9 cellular contexts compared by ENCODE assay signal in genomic region chr7:74405191-74405898, GRCh38. TPM values are rescaled to one million over a fixed set of nuclear protein-coding genes. Genes with fewer than 3 reads are reported as not detected.
DNase-seq lines count a peak whose midpoint lies in the region; ATAC-seq, FAIRE-seq and TF ChIP-seq lines count a peak whose summit lies in the region.
"Had no signal": no experiment of that assay in that cellular context is flagged by ENCODE, and none has a peak within 500 bp of the region (broad histone marks: within the 10 kb centered on the region; RNA-seq: fewer than 3 reads in every experiment).

No MANE protein-coding gene starts in this region.

- 82% methylated on average over 28 of the region's 31 CpGs for WGBS in A549 (ENCODE audit: missing lambda C conversion rate)
- WGBS in heart left ventricle, 4 donors: 64 to 70% (median 64%) methylated on average over 24 to 31 of the region's 31 CpGs

- H3K27me3 ChIP-seq in Panc1 (ENCODE audit: control insufficient read depth, insufficient read depth, low read length): no peaks in the 10 kb centered on the region
- H3K27me3 ChIP-seq in heart left ventricle: no peaks in the 10 kb centered on the region

- intact Hi-C loops in Panc1 (cut with micrococcal nuclease; ENCODE audit: unreplicated experiment): no loop called here
- intact Hi-C loops in heart left ventricle (cut with DNase I): loop anchor here in 1 of 10 donors (10.0 kb wide), 1 partner anchor 541 kb away; the partner anchor contains the start of gene TMEM270

- H3K4me3 ChIP-seq in A549 (no peak overlapping the region), Panc1 (ENCODE audit: low read depth in 2 of 2, low read length in 2 of 2) (no peak overlapping the region), heart left ventricle (no peak overlapping the region)

- BruUV-seq in Panc1 (replicated peaks; lab: Mats Ljungman, UMichigan): no TSS peak

- H3K27ac ChIP-seq in A549: no peak overlapping the region
- no peak overlapping the region for H3K27ac ChIP-seq in Panc1 (ENCODE audit: low read length)
- H3K27ac ChIP-seq in heart left ventricle: no peak overlapping the region

- TF ChIP-seq CTCF in A549 (IDR thresholded peaks at IDR 0.05) (peak; percentile 48), GM12874 (IDR thresholded peaks at IDR 0.05; ENCODE audit: insufficient read depth, low read depth, low read length) (peak; percentile 38; the same call in 1 of the 2 replicates), Panc1 (IDR thresholded peaks at IDR 0.05) (peak; percentile 79), heart left ventricle (IDR thresholded peaks at IDR 0.05) (peak in 11 of 12 donors; percentile 13 to 47 (median 31))

- H3K9me3 ChIP-seq in A549 (no peaks in the 10 kb centered on the region), Panc1 (ENCODE audit: control insufficient read depth, insufficient read depth, low read depth, low read length) (no peaks in the 10 kb centered on the region), heart left ventricle (no peaks in the 10 kb centered on the region)

- H3K36me3 ChIP-seq in Panc1 (ENCODE audit: control insufficient read depth, insufficient read depth, low read length) (no peaks in the 10 kb centered on the region; the same call in 1 of the 2 replicates), heart left ventricle (peaks cover 0 to 34% (median 26%) of the 10 kb centered on the region in 9 donors)

- CTCF ChIA-PET in A549 (lab: Yijun Ruan, JAX) (interaction anchor here (0.6 to 22.8 kb wide), 19 partner anchors 9 to 542 kb away, joined by 3 to 684 read pairs (median 4); partner anchors contain the start of gene LAT2), Panc1 (lab: Charles Lee) (interaction anchor here (0.6 kb wide), 1 partner anchor 631 kb away, joined by 7 read pairs; no protein-coding TSS in a partner anchor)

- FAIRE-seq in A549 (lab: Jason Lieb, UNC): no peak

- H3K4me1 ChIP-seq in A549 (no peaks in the 10 kb centered on the region), Panc1 (ENCODE audit: control insufficient read depth, insufficient read depth, low read length) (no peaks in the 10 kb centered on the region), heart left ventricle (no peaks in the 10 kb centered on the region)

- DNase-seq in A549 (ENCODE audit: low read depth in 1 of 2, low spot score in 1 of 2) (peak; percentile 47 to 49), Panc1 (ENCODE audit: low read depth, low spot score) (no peak), heart left ventricle (peak in 2 of 5 donors; percentile 37 to 49)
- no peak for DNase-seq in activated CD4-positive, alpha-beta T cell treated with anti-CD3 and anti-CD28 coated beads, Interleukin-2, amount 50 U/mL, for 4 hours
- DNase-seq: SW 1271 had no signal

- in situ Hi-C loops in Panc1 (cut with HindIII; ENCODE audit: low pct_unique_long_range_greater_than_20kb, low sequenced_read_pairs): no loop called here

- TF ChIP-seq POLR2A in A549 (IDR thresholded peaks at IDR 0.05; ENCODE audit: low read length): no peak
- no peak for TF ChIP-seq POLR2A in heart left ventricle (IDR thresholded peaks at IDR 0.05)

- TF ChIP-seq EP300 in A549 (IDR thresholded peaks at IDR 0.05): no peak

- ATAC-seq in A549 (peak; percentile 37 to 62; a peak in 3 of 6 replicates), Panc1 (0 out of 2 replicates have a peak, but pooled peaks have one; percentile 16), heart left ventricle (peak in 3 of 4 donors; percentile 18 to 34 (median 19)), GM19351 (IDR thresholded peaks at IDR 0.05; ENCODE audit: unreplicated experiment) (no peak), GM19328 (IDR thresholded peaks at IDR 0.05; ENCODE audit: unreplicated experiment) (no peak), HG03571 (IDR thresholded peaks at IDR 0.05; ENCODE audit: unreplicated experiment) (no peak)

- POLR2A ChIA-PET in A549 (lab: Yijun Ruan, JAX) (no interaction called here), Panc1 (lab: Charles Lee) (interaction anchor here (0.7 kb wide), 1 partner anchor 54 kb away, joined by 9 read pairs; no protein-coding TSS in a partner anchor)

- H3K4me2 ChIP-seq in A549: no peak overlapping the region

- TF ChIP-seq RAD21 in A549 (conservative IDR thresholded peaks at IDR 0.05 in 1 of 2, IDR thresholded peaks at IDR 0.05 in 1 of 2): peak; percentile 31 to 56; a peak in 4 of 5 replicates

TF ChIP-seq in A549, 52 proteins besides CTCF, POLR2A, EP300 and RAD21:
- no peak for TF ChIP-seq FOXS1 (CRISPR knock-in tag; IDR thresholded peaks at IDR 0.05)
- no peak for TF ChIP-seq CBX2 (IDR thresholded peaks at IDR 0.05; ENCODE audit: borderline replicate concordance, low read depth)
- 0 out of 3 replicates have a peak, but pooled peaks have one; percentile 25 for TF ChIP-seq SMC3 (IDR thresholded peaks at IDR 0.05)
- TF ChIP-seq HOXB13 (CRISPR knock-in tag; IDR thresholded peaks at IDR 0.05; ENCODE audit: low read depth): no peak
- no peak for TF ChIP-seq BHLHE40 (IDR thresholded peaks at IDR 0.05; ENCODE audit: low read depth, low read length)
TF ChIP-seq in A549: peak in this region for 1.

RNA-seq across cellular contexts. Expression of gene GTF2IRD1, which starts 48.4 kb away (rescaled TPM):
- polyA plus RNA-seq in A549 (2011; rRNA removed): 20.5 and 23.2 TPM in 2 replicates
- 19.0 and 21.6 TPM in 2 replicates for polyA plus RNA-seq in A549 (2012; cell fraction: cytosol; rRNA removed)
- polyA plus RNA-seq in A549 (2012; cell fraction: nucleus; rRNA removed): 21.1 and 26.9 TPM in 2 replicates
- polyA plus RNA-seq in A549 (2017; fragmentation: RNase III; extraction: RNeasy Plus Mini Kit Qiagen cat#74134 plus additional on column Dnase treatment): 19.9 to 21.7 TPM (median 21.5 TPM) in 3 replicates
- 16.4 and 25.3 TPM in 2 replicates for polyA minus RNA-seq in A549 (2011; rRNA and poly(A)+ RNA removed)
- total RNA-seq in Panc1 (2021; ENCODE audit: unreplicated experiment): 54.0 TPM
- polyA plus RNA-seq in Panc1 (2012; ENCODE audit: insufficient read length): 49.5 TPM
- 10 to 100 TPM in 8 of 9 donors, 1 to 10 TPM in 1; 10.0 to 40.4 (median 15.2) TPM for total RNA-seq in heart left ventricle
- 10 to 100 TPM; 16.4 to 27.0 TPM for polyA plus RNA-seq in heart left ventricle

Comparison
In these comparisons a context has a peak if more than half of its experiments do, and no peak if none do; other contexts are left out.
1. ATAC-seq: peak in A549 (2 of 2), Panc1 (single experiment) and heart left ventricle (3 of 4); none in GM19351 (single experiment), GM19328 (single experiment) and HG03571 (single experiment).
2. DNase-seq: peak in A549 (2 of 2); none in Panc1 (single experiment) and activated CD4-positive, alpha-beta T cell treated with anti-CD3 and anti-CD28 coated beads, Interleukin-2, amount 50 U/mL, for 4 hours (0 of 2).
3. Peak in every context shown above with its lines, with median percentiles within 50 percentile points of each other: CTCF ChIP-seq.